1 cellular context compared by ENCODE assay signal in the genomic region with DNA sequence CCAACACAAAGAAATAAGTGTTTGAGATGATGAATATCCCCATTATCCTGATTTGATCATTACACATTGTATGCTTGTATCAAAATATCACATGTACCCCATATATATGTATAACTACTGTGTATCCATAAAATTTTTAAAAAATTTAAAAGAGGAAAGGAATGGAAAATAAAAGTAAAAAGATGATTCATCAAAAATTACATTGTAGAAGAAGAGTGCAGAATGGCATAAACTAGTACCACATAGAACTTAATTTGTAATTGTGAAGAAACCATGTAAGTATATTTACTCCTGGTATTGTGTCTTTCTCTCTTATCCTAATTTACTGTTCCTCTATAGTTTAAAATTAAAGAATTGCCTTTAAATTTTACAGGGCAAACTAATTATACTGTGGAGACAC.
TF ChIP-seq lines count a peak whose summit lies in the region.

No MANE protein-coding gene starts in this region.

TF ChIP-seq in HepG2, 621 proteins besides CTCF, POLR2A, EP300 and RAD21:
- TF ChIP-seq MAFK (conservative IDR thresholded peaks at IDR 0.05 in 1 of 2, IDR thresholded peaks at IDR 0.05 in 1 of 2; ENCODE audit: low read length in 2 of 2) (peak; percentile 63 to 73), KAT8 (CRISPR knock-in tag; IDR thresholded peaks at IDR 0.05) (no peak), RFX5 (IDR thresholded peaks at IDR 0.05; ENCODE audit: low read depth, low read length) (no peak), SP140L (CRISPR knock-in tag; IDR thresholded peaks at IDR 0.05; ENCODE audit: borderline replicate concordance) (no peak), MAFF (IDR thresholded peaks at IDR 0.05; ENCODE audit: low read depth, low read length) (peak; percentile 51), FOXM1 (CRISPR knock-in tag; IDR thresholded peaks at IDR 0.05) (no peak), ZNF878 (CRISPR knock-in tag; IDR thresholded peaks at IDR 0.05) (no peak), ZFP82 (CRISPR knock-in tag; IDR thresholded peaks at IDR 0.05; ENCODE audit: borderline replicate concordance) (no peak), EED (CRISPR knock-in tag; IDR thresholded peaks at IDR 0.05) (no peak)
- TF ChIP-seq, protein P1, sequence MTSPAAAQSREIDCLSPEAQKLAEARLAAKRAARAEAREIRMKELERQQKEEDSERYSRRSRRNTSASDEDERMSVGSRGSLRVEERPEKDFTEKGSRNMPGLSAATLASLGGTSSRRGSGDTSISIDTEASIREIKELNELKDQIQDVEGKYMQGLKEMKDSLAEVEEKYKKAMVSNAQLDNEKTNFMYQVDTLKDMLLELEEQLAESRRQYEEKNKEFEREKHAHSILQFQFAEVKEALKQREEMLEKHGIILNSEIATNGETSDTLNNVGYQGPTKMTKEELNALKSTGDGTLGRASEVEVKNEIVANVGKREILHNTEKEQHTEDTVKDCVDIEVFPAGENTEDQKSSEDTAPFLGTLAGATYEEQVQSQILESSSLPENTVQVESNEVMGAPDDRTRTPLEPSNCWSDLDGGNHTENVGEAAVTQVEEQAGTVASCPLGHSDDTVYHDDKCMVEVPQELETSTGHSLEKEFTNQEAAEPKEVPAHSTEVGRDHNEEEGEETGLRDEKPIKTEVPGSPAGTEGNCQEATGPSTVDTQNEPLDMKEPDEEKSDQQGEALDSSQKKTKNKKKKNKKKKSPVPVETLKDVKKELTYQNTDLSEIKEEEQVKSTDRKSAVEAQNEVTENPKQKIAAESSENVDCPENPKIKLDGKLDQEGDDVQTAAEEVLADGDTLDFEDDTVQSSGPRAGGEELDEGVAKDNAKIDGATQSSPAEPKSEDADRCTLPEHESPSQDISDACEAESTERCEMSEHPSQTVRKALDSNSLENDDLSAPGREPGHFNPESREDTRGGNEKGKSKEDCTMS (CRISPR knock-in tag; conservative IDR thresholded peaks at IDR 0.05), result no peak
